ENCODE assay signal across 1 cellular context in the genomic region with DNA sequence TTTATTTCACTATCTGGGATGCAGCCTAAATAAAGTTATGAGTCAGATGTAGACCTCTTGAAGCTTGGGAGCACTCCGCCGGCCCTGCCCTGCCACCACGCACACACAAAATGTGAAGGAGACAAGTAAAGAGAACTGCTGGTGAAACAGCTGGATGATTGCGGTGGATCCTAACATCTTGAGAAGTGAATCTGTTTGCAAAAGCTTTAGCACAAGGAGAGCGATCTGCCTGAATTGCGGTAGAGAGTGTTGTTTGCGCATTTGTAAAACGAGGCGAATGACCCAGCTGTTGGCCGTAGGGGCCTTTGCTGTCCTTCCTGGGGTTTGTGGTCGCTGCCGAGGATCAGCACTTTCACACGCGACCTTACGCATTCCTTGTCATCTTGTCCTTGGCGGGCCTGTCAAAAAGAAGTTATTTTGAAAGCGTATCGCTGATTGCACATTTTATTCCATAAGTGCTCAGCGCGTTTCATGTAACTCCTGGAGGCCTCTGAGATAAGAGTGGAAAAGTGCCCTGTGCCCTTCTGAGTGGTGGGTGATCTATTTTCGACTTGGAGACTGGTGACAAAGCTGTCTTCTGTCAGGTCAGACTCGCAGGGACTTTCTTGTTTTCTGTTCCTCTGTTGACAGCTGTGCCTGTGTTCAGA.
TF ChIP-seq lines count a peak whose summit lies in the region.

No MANE protein-coding gene starts in this region.

TF ChIP-seq in SK-N-SH, 30 proteins besides CTCF, POLR2A, EP300 and RAD21 (continued from another document):
- no peak for TF ChIP-seq GABPA (IDR thresholded peaks at IDR 0.05; ENCODE audit: low read depth)
- no peak for TF ChIP-seq TAF1 (IDR thresholded peaks at IDR 0.05; ENCODE audit: borderline replicate concordance, low read depth, low read length)
- TF ChIP-seq, protein P1, sequence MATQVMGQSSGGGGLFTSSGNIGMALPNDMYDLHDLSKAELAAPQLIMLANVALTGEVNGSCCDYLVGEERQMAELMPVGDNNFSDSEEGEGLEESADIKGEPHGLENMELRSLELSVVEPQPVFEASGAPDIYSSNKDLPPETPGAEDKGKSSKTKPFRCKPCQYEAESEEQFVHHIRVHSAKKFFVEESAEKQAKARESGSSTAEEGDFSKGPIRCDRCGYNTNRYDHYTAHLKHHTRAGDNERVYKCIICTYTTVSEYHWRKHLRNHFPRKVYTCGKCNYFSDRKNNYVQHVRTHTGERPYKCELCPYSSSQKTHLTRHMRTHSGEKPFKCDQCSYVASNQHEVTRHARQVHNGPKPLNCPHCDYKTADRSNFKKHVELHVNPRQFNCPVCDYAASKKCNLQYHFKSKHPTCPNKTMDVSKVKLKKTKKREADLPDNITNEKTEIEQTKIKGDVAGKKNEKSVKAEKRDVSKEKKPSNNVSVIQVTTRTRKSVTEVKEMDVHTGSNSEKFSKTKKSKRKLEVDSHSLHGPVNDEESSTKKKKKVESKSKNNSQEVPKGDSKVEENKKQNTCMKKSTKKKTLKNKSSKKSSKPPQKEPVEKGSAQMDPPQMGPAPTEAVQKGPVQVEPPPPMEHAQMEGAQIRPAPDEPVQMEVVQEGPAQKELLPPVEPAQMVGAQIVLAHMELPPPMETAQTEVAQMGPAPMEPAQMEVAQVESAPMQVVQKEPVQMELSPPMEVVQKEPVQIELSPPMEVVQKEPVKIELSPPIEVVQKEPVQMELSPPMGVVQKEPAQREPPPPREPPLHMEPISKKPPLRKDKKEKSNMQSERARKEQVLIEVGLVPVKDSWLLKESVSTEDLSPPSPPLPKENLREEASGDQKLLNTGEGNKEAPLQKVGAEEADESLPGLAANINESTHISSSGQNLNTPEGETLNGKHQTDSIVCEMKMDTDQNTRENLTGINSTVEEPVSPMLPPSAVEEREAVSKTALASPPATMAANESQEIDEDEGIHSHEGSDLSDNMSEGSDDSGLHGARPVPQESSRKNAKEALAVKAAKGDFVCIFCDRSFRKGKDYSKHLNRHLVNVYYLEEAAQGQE (IDR thresholded peaks at IDR 0.05; ENCODE audit: low read depth, low read length): no peak
- no peak for TF ChIP-seq FOXM1 (IDR thresholded peaks at IDR 0.05; ENCODE audit: low read depth)
- no peak for TF ChIP-seq MEF2A (IDR thresholded peaks at IDR 0.05; ENCODE audit: borderline replicate concordance, low read depth)
- no peak for TF ChIP-seq RXRA (IDR thresholded peaks at IDR 0.05; ENCODE audit: borderline replicate concordance, low read depth)
- TF ChIP-seq, protein P2, sequence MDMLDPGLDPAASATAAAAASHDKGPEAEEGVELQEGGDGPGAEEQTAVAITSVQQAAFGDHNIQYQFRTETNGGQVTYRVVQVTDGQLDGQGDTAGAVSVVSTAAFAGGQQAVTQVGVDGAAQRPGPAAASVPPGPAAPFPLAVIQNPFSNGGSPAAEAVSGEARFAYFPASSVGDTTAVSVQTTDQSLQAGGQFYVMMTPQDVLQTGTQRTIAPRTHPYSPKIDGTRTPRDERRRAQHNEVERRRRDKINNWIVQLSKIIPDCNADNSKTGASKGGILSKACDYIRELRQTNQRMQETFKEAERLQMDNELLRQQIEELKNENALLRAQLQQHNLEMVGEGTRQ (IDR thresholded peaks at IDR 0.05; ENCODE audit: borderline replicate concordance, low read depth, low read length): no peak
